Comparison of ENCODE assay signal across 1 cellular context in genomic region chr11:72962084-72962483, GRCh38.
TF ChIP-seq lines count a peak whose summit lies in the region.

No MANE protein-coding gene starts in this region.

TF ChIP-seq in K562, 482 proteins besides CTCF, POLR2A, EP300 and RAD21 (continued from another document and continues in another):
- TF ChIP-seq HES1 (IDR thresholded peaks at IDR 0.05; ENCODE audit: low read depth) (no peak), PBX2 (CRISPR knock-in tag; IDR thresholded peaks at IDR 0.05; ENCODE audit: low read depth) (no peak), PBX2 (tag; conservative IDR thresholded peaks at IDR 0.05; ENCODE audit: low read depth) (no peak), RNF2 (IDR thresholded peaks at IDR 0.05) (no peak), SMARCA4 (IDR thresholded peaks at IDR 0.05) (peak; percentile 34; the same call in 1 of the 2 replicates), ATF3 (IDR thresholded peaks at IDR 0.05) (peak; percentile 98), ATF3 (CRISPR knock-in tag; conservative IDR thresholded peaks at IDR 0.05) (no peak), ZNF324 (CRISPR knock-in tag; IDR thresholded peaks at IDR 0.05) (no peak), HMGN3 (IDR thresholded peaks at IDR 0.05; ENCODE audit: borderline replicate concordance, extremely low read depth, insufficient read length, low read depth, low read length) (no peak), SIN3A (IDR thresholded peaks at IDR 0.05; ENCODE audit: borderline replicate concordance in 2 of 2, control insufficient read depth in 1 of 2, low read depth in 2 of 2, low read length in 2 of 2) (no peak), KLF10 (CRISPR knock-in tag; IDR thresholded peaks at IDR 0.05) (no peak), KLF16 (IDR thresholded peaks at IDR 0.05) (no peak), FOXJ3 (CRISPR knock-in tag; IDR thresholded peaks at IDR 0.05) (no peak), NKRF (IDR thresholded peaks at IDR 0.05; ENCODE audit: borderline replicate concordance) (no peak), YY1 (IDR thresholded peaks at IDR 0.05; ENCODE audit: borderline replicate concordance in 1 of 3, control insufficient read depth in 1 of 3, extremely low read depth in 1 of 3, insufficient read depth in 3 of 3, insufficient read length in 1 of 3, insufficient replicate concordance in 2 of 3, low read depth in 1 of 3, low read length in 2 of 3) (no peak), ZNF76 (CRISPR knock-in tag; IDR thresholded peaks at IDR 0.05; ENCODE audit: borderline replicate concordance) (no peak), HDAC6 (IDR thresholded peaks at IDR 0.05; ENCODE audit: low read depth, low read length) (no peak), TCF7 (IDR thresholded peaks at IDR 0.05; ENCODE audit: borderline replicate concordance) (no peak), ZNF740 (CRISPR knock-in tag; IDR thresholded peaks at IDR 0.05) (no peak), ZNF740 (tag; IDR thresholded peaks at IDR 0.05) (no peak), ZSCAN32 (CRISPR knock-in tag; IDR thresholded peaks at IDR 0.05) (peak; percentile 80), ATF4 (CRISPR knock-in tag; IDR thresholded peaks at IDR 0.05) (peak; percentile 90), PHTF2 (CRISPR knock-in tag; IDR thresholded peaks at IDR 0.05) (no peak), ZFP91 (CRISPR knock-in tag; IDR thresholded peaks at IDR 0.05) (no peak), NFRKB (IDR thresholded peaks at IDR 0.05; ENCODE audit: low read depth) (no peak), MTF1 (CRISPR knock-in tag; IDR thresholded peaks at IDR 0.05; ENCODE audit: borderline replicate concordance) (no peak), CEBPG (CRISPR knock-in tag; IDR thresholded peaks at IDR 0.05) (peak; percentile 83), CEBPG (tag; conservative IDR thresholded peaks at IDR 0.05 in 1 of 2, IDR thresholded peaks at IDR 0.05 in 1 of 2) (peak; percentile 98), CXXC5 (CRISPR knock-in tag; IDR thresholded peaks at IDR 0.05) (peak; percentile 48; the same call in 1 of the 2 replicates), MYBL2 (IDR thresholded peaks at IDR 0.05; ENCODE audit: low read depth) (no peak), MYBL2 (CRISPR knock-in tag; IDR thresholded peaks at IDR 0.05; ENCODE audit: borderline replicate concordance) (no peak), BCOR (IDR thresholded peaks at IDR 0.05) (no peak), ZBTB1 (CRISPR knock-in tag; IDR thresholded peaks at IDR 0.05; ENCODE audit: borderline replicate concordance, low read depth) (no peak), FOXP1 (CRISPR knock-in tag; IDR thresholded peaks at IDR 0.05) (no peak), ZKSCAN1 (IDR thresholded peaks at IDR 0.05; ENCODE audit: low read depth, low read length) (no peak), CCNT2 (IDR thresholded peaks at IDR 0.05; ENCODE audit: borderline replicate concordance, extremely low read depth, insufficient read length, low read depth, low read length) (no peak), ZNF518B (CRISPR knock-in tag; IDR thresholded peaks at IDR 0.05) (no peak), TRIM25 (IDR thresholded peaks at IDR 0.05; ENCODE audit: borderline replicate concordance) (no peak), THAP12 (CRISPR knock-in tag; IDR thresholded peaks at IDR 0.05) (no peak), MLLT1 (IDR thresholded peaks at IDR 0.05) (no peak), FUS (optimal IDR thresholded peaks at IDR 0.05; ENCODE audit: low read depth, low read length) (no peak), BACH1 (tag; IDR thresholded peaks at IDR 0.05) (no peak), FOXM1 (IDR thresholded peaks at IDR 0.05; ENCODE audit: low read depth) (no peak), FOXM1 (CRISPR knock-in tag; IDR thresholded peaks at IDR 0.05; ENCODE audit: low read depth) (no peak), CREBBP (IDR thresholded peaks at IDR 0.05; ENCODE audit: low read depth, low read length) (no peak)
